ENCODE assay signal across 2 cellular contexts in genomic region chr1:39954870-39955546, GRCh38.
TF ChIP-seq lines count a peak whose summit lies in the region.

Gene MFSD2A, plus strand, starts transcription at chr1:39955145. Its CDS starts 148 bp downstream, at chr1:39955293.

TF ChIP-seq in A549, 52 proteins besides CTCF, POLR2A, EP300 and RAD21 (continued from another document):
- peak; percentile 71 for TF ChIP-seq E2F6 (IDR thresholded peaks at IDR 0.05; ENCODE audit: borderline replicate concordance, low read depth)
- TF ChIP-seq SMC3 (IDR thresholded peaks at IDR 0.05): no peak
- no peak for TF ChIP-seq EHMT2 (IDR thresholded peaks at IDR 0.05; ENCODE audit: low read depth)
TF ChIP-seq in A549: peak in this region for 2.

TF ChIP-seq in HepG2, 621 proteins besides CTCF, POLR2A, EP300 and RAD21 (continued from another document and continues in another):
- no peak for TF ChIP-seq ZBTB40 (IDR thresholded peaks at IDR 0.05)
- 0 out of 2 replicates have a peak, but pooled peaks have one; percentile 20 for TF ChIP-seq ZBTB40 (CRISPR knock-in tag; IDR thresholded peaks at IDR 0.05)
- TF ChIP-seq HNRNPK (IDR thresholded peaks at IDR 0.05; ENCODE audit: low read depth, low read length, poor library complexity, severe bottlenecking): peak; percentile 66
- peak; percentile 33; the same call in 1 of the 2 replicates for TF ChIP-seq ZNF772 (CRISPR knock-in tag; IDR thresholded peaks at IDR 0.05)
- peak; percentile 73 for TF ChIP-seq NFYC (CRISPR knock-in tag; IDR thresholded peaks at IDR 0.05)
- peak; percentile 24; the same call in 1 of the 2 replicates for TF ChIP-seq HOXA3 (CRISPR knock-in tag; IDR thresholded peaks at IDR 0.05)
- 0 out of 2 replicates have a peak, but pooled peaks have one; percentile 16 for TF ChIP-seq DRAP1 (CRISPR knock-in tag; IDR thresholded peaks at IDR 0.05)
- 0 out of 2 replicates have a peak, but pooled peaks have one; percentile 63 for TF ChIP-seq ZNF558 (CRISPR knock-in tag; IDR thresholded peaks at IDR 0.05; ENCODE audit: borderline replicate concordance)
- 0 out of 2 replicates have a peak, but pooled peaks have one; percentile 51 for TF ChIP-seq ZNF710 (CRISPR knock-in tag; IDR thresholded peaks at IDR 0.05; ENCODE audit: borderline replicate concordance)
- peak; percentile 43; the same call in 1 of the 2 replicates for TF ChIP-seq ZNF12 (CRISPR knock-in tag; IDR thresholded peaks at IDR 0.05)
- TF ChIP-seq SETDB1 (CRISPR knock-in tag; IDR thresholded peaks at IDR 0.05; ENCODE audit: borderline replicate concordance): no peak
- 0 out of 2 replicates have a peak, but pooled peaks have one; percentile 37 for TF ChIP-seq HOXA9 (CRISPR knock-in tag; IDR thresholded peaks at IDR 0.05; ENCODE audit: borderline replicate concordance)
- TF ChIP-seq BCL3 (CRISPR knock-in tag; IDR thresholded peaks at IDR 0.05): 0 out of 2 replicates have a peak, but pooled peaks have one; percentile 26
- peak; percentile 77 for TF ChIP-seq ZNF891 (CRISPR knock-in tag; IDR thresholded peaks at IDR 0.05)
- peak; percentile 69 for TF ChIP-seq SP2 (CRISPR knock-in tag; IDR thresholded peaks at IDR 0.05)
- no peak for TF ChIP-seq SP1 (IDR thresholded peaks at IDR 0.05)
- TF ChIP-seq SP1 (CRISPR knock-in tag; IDR thresholded peaks at IDR 0.05): peak; percentile 35; the same call in 1 of the 2 replicates
- peak; percentile 65 for TF ChIP-seq MYPOP (CRISPR knock-in tag; IDR thresholded peaks at IDR 0.05)
- TF ChIP-seq ZFX (CRISPR knock-in tag; IDR thresholded peaks at IDR 0.05; ENCODE audit: low read depth): peak; percentile 31; the same call in 1 of the 2 replicates
- 0 out of 2 replicates have a peak, but pooled peaks have one; percentile 15 for TF ChIP-seq ZNF280B (CRISPR knock-in tag; IDR thresholded peaks at IDR 0.05; ENCODE audit: borderline replicate concordance)
- no peak for TF ChIP-seq CHCHD3 (CRISPR knock-in tag; IDR thresholded peaks at IDR 0.05)
- peak; percentile 88 for TF ChIP-seq ZNF687 (CRISPR knock-in tag; IDR thresholded peaks at IDR 0.05)
- TF ChIP-seq ZNF292 (CRISPR knock-in tag; IDR thresholded peaks at IDR 0.05; ENCODE audit: borderline replicate concordance, low read depth): 0 out of 2 replicates have a peak, but pooled peaks have one; percentile 27
- peak; percentile 37; the same call in 1 of the 2 replicates for TF ChIP-seq ZFY (CRISPR knock-in tag; IDR thresholded peaks at IDR 0.05)
